8 cellular contexts compared by ENCODE assay signal in the genomic region with DNA sequence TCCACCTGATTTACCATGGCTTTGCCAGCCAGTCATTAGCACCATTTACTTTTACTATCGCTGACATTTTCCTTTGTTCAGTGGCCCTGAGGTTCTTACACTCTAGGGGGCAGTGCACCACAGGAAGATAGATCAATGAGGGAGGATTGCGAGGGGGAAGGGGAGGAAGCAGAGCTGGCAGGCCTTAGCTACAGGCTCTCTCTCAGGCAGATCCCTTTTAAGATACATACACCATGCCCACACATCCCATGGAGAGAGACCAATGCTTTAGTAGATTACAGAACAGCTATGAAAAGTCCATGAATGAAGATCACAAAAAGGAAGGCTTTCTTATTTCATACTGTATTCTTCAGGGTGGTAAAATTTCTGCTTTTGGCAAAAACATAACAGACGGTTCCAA. TPM values are rescaled to one million over a fixed set of nuclear protein-coding genes. Genes with fewer than 3 reads are reported as not detected.
A peak's percentile ranks its signal among the peaks of the same experiment; 100 is the strongest.
DNase-seq lines count a peak whose midpoint lies in the region; FAIRE-seq and TF ChIP-seq lines count a peak whose summit lies in the region.

No MANE protein-coding gene starts in this region.

- H3K27me3 Mint-ChIP-seq in activated naive CD4-positive, alpha-beta T cell treated with anti-CD3 and anti-CD28 coated beads for 36 hours (ENCODE audit: low read depth): no peaks in the 10 kb centered on the region

- peaks cover 7% of the 10 kb centered on the region for H3K36me3 Mint-ChIP-seq in activated naive CD4-positive, alpha-beta T cell treated with anti-CD3 and anti-CD28 coated beads for 36 hours (ENCODE audit: low read depth)

- peak; percentile 82 for TF ChIP-seq CTCF in LNCAP (IDR thresholded peaks at IDR 0.05)

- FAIRE-seq in frontal cortex (lab: Jason Lieb, UNC): no peak

- peaks cover 6% of the 10 kb centered on the region for H3K4me1 Mint-ChIP-seq in activated naive CD4-positive, alpha-beta T cell treated with anti-CD3 and anti-CD28 coated beads for 36 hours (ENCODE audit: low read depth)

- CTCF ChIA-PET in activated naive CD4-positive, alpha-beta T cell treated with anti-CD3 and anti-CD28 coated beads for 36 hours (lab: Charles Lee): interaction anchor here (0.6 to 4.6 kb wide), 17 partner anchors 8 to 322 kb away, joined by 3 to 52 read pairs (median 4); partner anchors contain the start of genes SSBP1 and WEE2

- intact Hi-C loops in activated naive CD4-positive, alpha-beta T cell treated with anti-CD3 and anti-CD28 coated beads for 36 hours (cut with micrococcal nuclease): loop anchor here (1.0 to 10.0 kb wide), 8 partner anchors 20 to 650 kb away; partner anchors contain the start of gene SSBP1

- H3K9me3 Mint-ChIP-seq in activated naive CD4-positive, alpha-beta T cell treated with anti-CD3 and anti-CD28 coated beads for 36 hours: no peaks in the 10 kb centered on the region

- H3K27ac Mint-ChIP-seq in activated naive CD4-positive, alpha-beta T cell treated with anti-CD3 and anti-CD28 coated beads for 36 hours: peak overlapping the region; percentile 68

- H3K4me3 Mint-ChIP-seq in activated naive CD4-positive, alpha-beta T cell treated with anti-CD3 and anti-CD28 coated beads for 36 hours: no peak overlapping the region

- peak; percentile 65 for DNase-seq in ELR (ENCODE audit: low read depth)
- peak; percentile 59 for DNase-seq in H4 (ENCODE audit: low spot score)
- peak; percentile 49 for DNase-seq in RPMI7951 (ENCODE audit: low read depth)
- DNase-seq in activated naive CD4-positive, alpha-beta T cell treated with anti-CD3 and anti-CD28 coated beads for 36 hours: peak; percentile 84
- DNase-seq in frontal cortex (ENCODE audit: low spot score in 2 of 2): peak; percentile 50 to 62
- peak; percentile 94 for DNase-seq in pons (ENCODE audit: low spot score)
- no peak for DNase-seq in T1000 (lab: John Stamatoyannopoulos, UW)

RNA-seq across cellular contexts. Expression of gene DENND11, which starts 47.4 kb away (rescaled TPM):
- 6.1 and 7.8 TPM in 2 replicates for total RNA-seq in H4 (2014; rRNA removed; shearing (Covaris generic))
- total RNA-seq in RPMI7951 (2014; rRNA removed; shearing (Covaris generic)): 3.6 and 4.0 TPM in 2 replicates
- 10 to 100 TPM; 29.8 to 30.7 TPM for total RNA-seq in activated naive CD4-positive, alpha-beta T cell treated with anti-CD3 and anti-CD28 coated beads for 36 hours
- total RNA-seq in frontal cortex: 32.6 TPM

RNA-seq across cellular contexts. Expression of gene WEE2, which starts 53.6 kb away (rescaled TPM):
- not detected in 2 replicates for total RNA-seq in H4 (2014; rRNA removed; shearing (Covaris generic))
- not detected in 2 replicates for total RNA-seq in RPMI7951 (2014; rRNA removed; shearing (Covaris generic))
- total RNA-seq in activated naive CD4-positive, alpha-beta T cell treated with anti-CD3 and anti-CD28 coated beads for 36 hours: not detected
- under 0.01 TPM for total RNA-seq in frontal cortex
